1 cellular context compared by ENCODE assay signal in genomic region chr2:119760876-119761275, GRCh38.
TF ChIP-seq lines count a peak whose summit lies in the region.

No MANE protein-coding gene starts in this region.

TF ChIP-seq in HCT116, 20 proteins besides CTCF, POLR2A, EP300 and RAD21 (continued from another document):
- TF ChIP-seq REST (IDR thresholded peaks at IDR 0.05; ENCODE audit: low read depth): no peak
- TF ChIP-seq TCF7L2 (IDR thresholded peaks at IDR 0.05; ENCODE audit: borderline replicate concordance, extremely low read depth, insufficient read depth, insufficient read length): no peak
- no peak for TF ChIP-seq EZH2 (IDR thresholded peaks at IDR 0.05)
